10 cellular contexts compared by ENCODE assay signal in the genomic region with DNA sequence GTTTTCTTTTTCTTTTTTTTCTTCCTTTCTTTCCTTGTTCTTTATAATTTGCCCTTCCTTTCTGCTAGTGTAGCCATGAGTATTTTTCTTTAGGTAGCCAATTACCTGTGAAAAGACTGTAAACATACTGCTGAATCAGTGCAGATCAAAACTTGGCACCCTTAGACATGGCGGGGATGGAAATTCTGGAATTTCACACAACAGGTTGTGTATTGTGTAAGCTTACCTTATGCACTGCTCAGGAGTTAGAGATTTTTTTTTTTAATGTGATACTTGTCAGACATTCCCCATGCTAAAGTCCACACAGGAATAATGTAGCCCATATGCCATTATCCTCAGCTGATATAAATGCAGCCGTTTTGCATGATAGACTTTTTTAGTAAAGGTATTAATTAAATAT. TPM values are rescaled to one million over a fixed set of nuclear protein-coding genes. Genes with fewer than 3 reads are reported as not detected.
DNase-seq lines count a peak whose midpoint lies in the region; TF ChIP-seq lines count a peak whose summit lies in the region.
"Had no signal": no experiment of that assay in that cellular context is flagged by ENCODE, and none has a peak within 500 bp of the region (broad histone marks: within the 10 kb centered on the region; RNA-seq: fewer than 3 reads in every experiment).

No MANE protein-coding gene starts in this region.

- no peak overlapping the region for H3K18ac ChIP-seq in trophoblast cell (ENCODE audit: low read length)

- peak overlapping the region; percentile 99 for H3K4me3 Mint-ChIP-seq in endothelial cell (ENCODE audit: unreplicated experiment)

- no peaks in the 10 kb centered on the region for H3K27me3 ChIP-seq in trophoblast cell (ENCODE audit: insufficient read depth, low read length)
- H3K27me3 ChIP-seq: gastrocnemius medialis, stomach had no signal

- no peak for DNase-seq in GM12865 (ENCODE audit: low read depth)
- no peak for DNase-seq in NB4 (ENCODE audit: low read depth)
- no peak for DNase-seq in endothelial cell (ENCODE audit: low spot score)
- peak in 1 of 2 donors; percentile 41 for DNase-seq in trophoblast cell
- no peak for DNase-seq in activated gamma-delta T cell treated with Interleukin-2 at 50 U/mL for 16 hours
- no peak for DNase-seq in stimulated activated CD4-positive, alpha-beta T cell treated with anti-CD3 and anti-CD28 coated beads, Interleukin-12 subunit alpha, Interleukin-12 subunit beta, amount 100 ng/mL, for 4 hours
- DNase-seq in SIG-M5 (lab: John Stamatoyannopoulos, UW), result no peak
- DNase-seq: activated effector memory CD4-positive, alpha-beta T cell treated with Interleukin-2 at 50 U/mL for 16 hours; gastrocnemius medialis; stomach had no signal

- H3K79me1 ChIP-seq in trophoblast cell (ENCODE audit: low read length), result peaks cover 14% of the 10 kb centered on the region

- H3K4ac ChIP-seq in trophoblast cell (ENCODE audit: low read depth, low read length), result peak overlapping the region; percentile 21

- no peak overlapping the region for H3K9ac ChIP-seq in trophoblast cell (ENCODE audit: low read length)

- no peak for TF ChIP-seq CTCF in GM12865 (IDR thresholded peaks at IDR 0.05; ENCODE audit: insufficient read depth, low read depth, low read length, missing control alignments)
- TF ChIP-seq CTCF in NB4 (IDR thresholded peaks at IDR 0.05; ENCODE audit: low read depth, low read length), result no peak
- no peak for TF ChIP-seq CTCF in endothelial cell (IDR thresholded peaks at IDR 0.05; ENCODE audit: unreplicated experiment)

- H3K79me2 ChIP-seq in trophoblast cell (ENCODE audit: control insufficient read depth, insufficient read depth, low read length, poor library complexity), result peaks cover 18% of the 10 kb centered on the region

- peaks cover 10% of the 10 kb centered on the region for H3K36me3 Mint-ChIP-seq in endothelial cell (ENCODE audit: low read depth, unreplicated experiment)

- H3K27me3 Mint-ChIP-seq in endothelial cell (ENCODE audit: unreplicated experiment), result peaks cover 5% of the 10 kb centered on the region

- no CpG with 5 or more reads among the region's 2 CpGs for WGBS in trophoblast cell (ENCODE audit: extremely low coverage, insufficient coverage, insufficient read length)

- peak overlapping the region; percentile 20 for H3K4me2 ChIP-seq in trophoblast cell (ENCODE audit: low read length)

- no peak overlapping the region for H3K27ac ChIP-seq in trophoblast cell (ENCODE audit: low read depth, low read length)

- no peak overlapping the region for H4K8ac ChIP-seq in trophoblast cell (ENCODE audit: low read depth, low read length)

- no peak overlapping the region for H2AK5ac ChIP-seq in trophoblast cell (ENCODE audit: low read length)

- no peaks in the 10 kb centered on the region for H3K9me3 ChIP-seq in trophoblast cell (ENCODE audit: insufficient read depth, low read depth, low read length)
- H3K9me3 ChIP-seq: gastrocnemius medialis, stomach had no signal

- H2BK5ac ChIP-seq in trophoblast cell (ENCODE audit: low read depth, low read length, poor library complexity), result no peak overlapping the region

- H2BK120ac ChIP-seq in trophoblast cell (ENCODE audit: insufficient read depth, low read length, poor library complexity), result no peak overlapping the region

- H3K4me1 Mint-ChIP-seq in endothelial cell (ENCODE audit: unreplicated experiment), result peaks cover 47% of the 10 kb centered on the region

- H3K36me3 ChIP-seq in trophoblast cell (ENCODE audit: control insufficient read depth in 1 of 2, insufficient read depth in 2 of 2, low read length in 2 of 2), result peaks cover under 1 to 2% of the 10 kb centered on the region in 2 experiments
- H3K36me3 ChIP-seq: gastrocnemius medialis had no signal

- H2BK12ac ChIP-seq in trophoblast cell (ENCODE audit: low read length), result no peak overlapping the region

- no peaks in the 10 kb centered on the region for H3K9me3 Mint-ChIP-seq in endothelial cell (ENCODE audit: unreplicated experiment)

- H3K14ac ChIP-seq in trophoblast cell (ENCODE audit: low read length), result no peak overlapping the region

- no peak for TF ChIP-seq POLR2A in NB4 (IDR thresholded peaks at IDR 0.05; ENCODE audit: extremely low read depth, insufficient read length)

- no peak overlapping the region for H4K12ac ChIP-seq in trophoblast cell (ENCODE audit: low read depth, low read length)

- peak overlapping the region; percentile 94 for H3K27ac Mint-ChIP-seq in endothelial cell (ENCODE audit: unreplicated experiment)

- H3K4me1 ChIP-seq in trophoblast cell (ENCODE audit: control insufficient read depth in 1 of 2, insufficient read depth in 2 of 2, low read length in 2 of 2), result peaks cover 0 to 3% of the 10 kb centered on the region in 2 experiments

- H4K91ac ChIP-seq in trophoblast cell (ENCODE audit: low read depth, low read length), result no peak overlapping the region

- no peak overlapping the region for H3K23ac ChIP-seq in trophoblast cell (ENCODE audit: low read length)

- no peak overlapping the region for H2AFZ ChIP-seq in trophoblast cell (ENCODE audit: insufficient read depth, low read length, poor library complexity)

- H3K4me3 ChIP-seq in GM12865 (ENCODE audit: low read depth, low read length) (peak overlapping the region; percentile 96), NB4 (ENCODE audit: low read depth, low read length) (peak overlapping the region; percentile 88), trophoblast cell (ENCODE audit: low read depth, low read length) (no peak overlapping the region)

RNA-seq across cellular contexts. Expression of a gene that starts 1.8 kb away (rescaled TPM):
- total RNA-seq in endothelial cell (ENCODE audit: unreplicated experiment), result 127 TPM
- 35.0 and 35.5 TPM in 2 replicates for polyA plus RNA-seq in trophoblast cell (2013)

RNA-seq across cellular contexts. Expression of a gene that starts 1.9 kb away (rescaled TPM):
- total RNA-seq in endothelial cell (ENCODE audit: unreplicated experiment), result 79.8 TPM
- 77.9 and 79.0 TPM in 2 replicates for polyA plus RNA-seq in trophoblast cell (2013)

RNA-seq across cellular contexts. Expression of a gene that starts 58.6 kb away (rescaled TPM):
- 3.6 TPM for total RNA-seq in endothelial cell (ENCODE audit: unreplicated experiment)
- 4.9 and 5.1 TPM in 2 replicates for polyA plus RNA-seq in trophoblast cell (2013)
